8 cellular contexts compared by ENCODE assay signal in genomic region chr11:73334244-73335203, GRCh38. TPM values are rescaled to one million over a fixed set of nuclear protein-coding genes. Genes with fewer than 3 reads are reported as not detected.
DNase-seq lines count a peak whose midpoint lies in the region; ATAC-seq and TF ChIP-seq lines count a peak whose summit lies in the region.

No MANE protein-coding gene starts in this region.

- intact Hi-C loops in right cardiac atrium (cut with DNase I): loop anchor here in 3 of 4 donors (1.0 to 2.0 kb wide), 3 partner anchors 26 to 28 kb away; partner anchors contain the start of gene ARHGEF17 (in 1 of the 3)

- H3K36me3 Mint-ChIP-seq in stimulated activated memory B cell treated with anti-CD40 and anti-IgM and Interleukin-4, amounts not matched to agents 10 μg/mL and 1 μg/mL and 100 μg/mL, for 72 hours: peaks cover 6% of the 10 kb centered on the region

- whole genome bisulfite sequencing in right cardiac atrium: 14% methylated on average over 7 of the region's 7 CpGs

- no peaks in the 10 kb centered on the region for H3K27me3 ChIP-seq in WERI-Rb-1 (ENCODE audit: insufficient read depth, low read depth, severe bottlenecking)
- no peaks in the 10 kb centered on the region for H3K27me3 ChIP-seq in right cardiac atrium (ENCODE audit: control insufficient read depth, insufficient read depth)
- peaks cover 26% of the 10 kb centered on the region for H3K27me3 ChIP-seq in H7 (ENCODE audit: control insufficient read depth, insufficient read depth, low read length)

- DNase-seq in GM20000 (ENCODE audit: low spot score): peak; percentile 63
- DNase-seq in WERI-Rb-1: no peak
- peak; percentile 91 for DNase-seq in right cardiac atrium
- DNase-seq in foreskin melanocyte: no peak
- DNase-seq in H7: no peak
- DNase-seq in cerebellum (ENCODE audit: low spot score): no peak

- H3K27ac ChIP-seq in WERI-Rb-1 (peak overlapping the region; percentile 62), right cardiac atrium (ENCODE audit: low read length) (peak overlapping the region; percentile 91)

- H3K9me3 ChIP-seq in WERI-Rb-1 (ENCODE audit: severe bottlenecking) (no peaks in the 10 kb centered on the region), right cardiac atrium (ENCODE audit: control insufficient read depth, low read length) (no peaks in the 10 kb centered on the region)

- H3K27ac Mint-ChIP-seq in stimulated activated memory B cell treated with anti-CD40 and anti-IgM and Interleukin-4, amounts not matched to agents 10 μg/mL and 1 μg/mL and 100 μg/mL, for 72 hours: peak overlapping the region; percentile 7

- H3K36me3 ChIP-seq in WERI-Rb-1 (0 out of 2 replicates have a peak, but pooled peaks cover 2% of the 10 kb centered on the region), H7 (replicated peaks; ENCODE audit: control insufficient read depth, insufficient read depth, low read length) (0 out of 2 replicates have a peak, but pooled peaks cover 2% of the 10 kb centered on the region)

- peaks cover 10% of the 10 kb centered on the region for H3K27me3 Mint-ChIP-seq in stimulated activated memory B cell treated with anti-CD40 and anti-IgM and Interleukin-4, amounts not matched to agents 10 μg/mL and 1 μg/mL and 100 μg/mL, for 72 hours

- TF ChIP-seq CTCF in GM20000 (IDR thresholded peaks at IDR 0.05; ENCODE audit: extremely low read depth, missing control alignments) (peak; percentile 7), WERI-Rb-1 (IDR thresholded peaks at IDR 0.05; ENCODE audit: low read depth, low read length) (no peak)

- H3K4me1 Mint-ChIP-seq in stimulated activated memory B cell treated with anti-CD40 and anti-IgM and Interleukin-4, amounts not matched to agents 10 μg/mL and 1 μg/mL and 100 μg/mL, for 72 hours: peaks cover 38% of the 10 kb centered on the region

- peak; percentile 56 to 87 for ATAC-seq in right cardiac atrium
- peak; percentile 55 for ATAC-seq in stimulated activated memory B cell treated with anti-CD40 and anti-IgM and Interleukin-4, amounts not matched to agents 10 μg/mL and 1 μg/mL and 100 μg/mL, for 72 hours
- no peak for ATAC-seq in HG03571 (IDR thresholded peaks at IDR 0.05; ENCODE audit: unreplicated experiment)

- H3K4me3 ChIP-seq in WERI-Rb-1 (ENCODE audit: low read depth, low read length) (no peak overlapping the region), right cardiac atrium (ENCODE audit: low read length) (no peak overlapping the region), H7 (ENCODE audit: insufficient read depth, low read depth, low read length) (no peak overlapping the region)

- H3K4me3 Mint-ChIP-seq in stimulated activated memory B cell treated with anti-CD40 and anti-IgM and Interleukin-4, amounts not matched to agents 10 μg/mL and 1 μg/mL and 100 μg/mL, for 72 hours: no peak overlapping the region

- no peaks in the 10 kb centered on the region for H3K9me3 Mint-ChIP-seq in stimulated activated memory B cell treated with anti-CD40 and anti-IgM and Interleukin-4, amounts not matched to agents 10 μg/mL and 1 μg/mL and 100 μg/mL, for 72 hours

- H3K4me1 ChIP-seq in right cardiac atrium (ENCODE audit: control insufficient read depth, insufficient read depth, low read length): peaks cover 31% of the 10 kb centered on the region

RNA-seq across cellular contexts. Expression of gene ARHGEF17, which starts 26.4 kb away (rescaled TPM):
- 10 to 100 TPM; 47.6 to 53.8 (median 49.3) TPM for total RNA-seq in right cardiac atrium
- 34.0 TPM for polyA plus RNA-seq in right cardiac atrium
- total RNA-seq in H7 (2014; rRNA removed; shearing (Covaris generic)): 3.3 and 6.6 TPM in 2 replicates
- 33.0 TPM for total RNA-seq in cerebellum

RNA-seq across cellular contexts. Expression of gene RELT, which starts 41.7 kb away (rescaled TPM):
- total RNA-seq in right cardiac atrium (10 to 100 TPM in 1 of 4 donors, 1 to 10 TPM in 3; 3.9 to 11.2 (median 7.0) TPM), cerebellum (4.4 TPM)
- 4.1 TPM for polyA plus RNA-seq in right cardiac atrium
- 6.4 and 8.3 TPM in 2 replicates for total RNA-seq in H7 (2014; rRNA removed; shearing (Covaris generic))

Comparison
In these comparisons a context has a peak if more than half of its experiments do, and no peak if none do; other contexts are left out.
1. DNase-seq: peak in GM20000 (single experiment) and right cardiac atrium (3 of 3); none in WERI-Rb-1 (single experiment), foreskin melanocyte (single experiment), H7 (single experiment) and cerebellum (single experiment).